In the genomic region with DNA sequence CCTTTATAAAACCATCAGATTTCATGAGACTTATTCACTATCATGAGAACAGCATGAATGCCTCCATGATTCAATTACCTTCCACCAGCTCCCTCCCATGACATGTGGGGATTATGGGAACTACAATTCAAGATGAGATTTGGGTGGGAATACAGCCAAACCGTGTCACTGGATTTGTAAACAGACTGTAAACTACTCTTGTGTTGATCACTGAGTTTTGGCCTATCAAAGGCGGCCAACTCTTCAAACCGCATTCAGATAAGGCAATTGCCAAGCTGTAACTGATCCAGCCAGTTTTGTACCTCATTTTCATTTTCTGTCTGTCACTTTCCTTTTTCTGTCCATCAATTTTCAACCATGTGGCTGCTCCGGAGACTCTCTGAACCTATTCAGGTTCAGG, we compare ENCODE assay signal across 21 cellular contexts.
"Had no signal": no experiment of that assay in that cellular context is flagged by ENCODE, and none has a peak within 500 bp of the region (broad histone marks: within the 10 kb centered on the region; RNA-seq: fewer than 3 reads in every experiment).

No MANE protein-coding gene starts in this region.

- ATAC-seq: effector memory CD8-positive, alpha-beta T cell; foreskin keratinocyte; gastroesophageal sphincter; heart left ventricle; left cardiac atrium; lower lobe of right lung had no signal

- H3K4me3 ChIP-seq: colonic mucosa, esophagus muscularis mucosa, gastroesophageal sphincter, heart left ventricle, hepatocyte, left ventricle myocardium inferior, lower lobe of right lung had no signal

- H3K27me3 Mint-ChIP-seq: dendritic cell treated with granulocyte-macrophage colony-stimulating factor and Interleukin-4, amounts not matched to agents 40 ng/mL and 50 ng/mL, for 4 days; effector memory CD8-positive, alpha-beta T cell had no signal

- H3K4me3 Mint-ChIP-seq: dendritic cell treated with granulocyte-macrophage colony-stimulating factor and Interleukin-4, amounts not matched to agents 40 ng/mL and 50 ng/mL, for 4 days; effector memory CD8-positive, alpha-beta T cell; endodermal cell; immature natural killer cell; mesothelial cell of epicardium had no signal

- H3K4me2 ChIP-seq: hepatocyte had no signal

- H3K9me3 Mint-ChIP-seq: dendritic cell treated with granulocyte-macrophage colony-stimulating factor and Interleukin-4, amounts not matched to agents 40 ng/mL and 50 ng/mL, for 4 days; effector memory CD8-positive, alpha-beta T cell; immature natural killer cell had no signal

- DNase-seq: colonic mucosa; cortex of kidney; effector CD8-positive, alpha-beta T cell; effector memory CD8-positive, alpha-beta T cell; endodermal cell; foreskin keratinocyte; heart left ventricle; hypothalamus; immature natural killer cell; islet precursor cell; kidney; kidney glomerular epithelial cell; left cardiac atrium; left ventricle myocardium inferior; lower lobe of right lung; mesenchymal stem cell had no signal

- H3K9me3 ChIP-seq: colonic mucosa, esophagus muscularis mucosa, gastroesophageal sphincter, heart left ventricle, left ventricle myocardium inferior, lower lobe of right lung had no signal

- H3K27me3 ChIP-seq: colonic mucosa, esophagus muscularis mucosa, foreskin keratinocyte, gastroesophageal sphincter, heart left ventricle, hepatocyte had no signal

- H3K79me2 ChIP-seq: hepatocyte had no signal

- H3K4me1 Mint-ChIP-seq: mesothelial cell of epicardium had no signal

- H3K36me3 Mint-ChIP-seq: immature natural killer cell had no signal

- H3K36me3 ChIP-seq: colonic mucosa, esophagus muscularis mucosa, gastroesophageal sphincter, heart left ventricle, left ventricle myocardium inferior, lower lobe of right lung had no signal

- H3K27ac ChIP-seq: colonic mucosa, esophagus muscularis mucosa, foreskin keratinocyte, gastroesophageal sphincter, heart left ventricle, hepatocyte, left ventricle myocardium inferior, lower lobe of right lung had no signal

- H3K27ac Mint-ChIP-seq: dendritic cell treated with granulocyte-macrophage colony-stimulating factor and Interleukin-4, amounts not matched to agents 40 ng/mL and 50 ng/mL, for 4 days; effector memory CD8-positive, alpha-beta T cell; endodermal cell; immature natural killer cell; mesothelial cell of epicardium had no signal

- H2AFZ ChIP-seq: hepatocyte had no signal

- H3K4me1 ChIP-seq: colonic mucosa, esophagus muscularis mucosa, gastroesophageal sphincter, left ventricle myocardium inferior, lower lobe of right lung had no signal
